Comparison of ENCODE assay signal across 9 cellular contexts in genomic region chr19:10295847-10296591, GRCh38. TPM values are rescaled to one million over a fixed set of nuclear protein-coding genes. Genes with fewer than 3 reads are reported as not detected.
A peak's percentile ranks its signal among the peaks of the same experiment; 100 is the strongest.
DNase-seq lines count a peak whose midpoint lies in the region; ATAC-seq, FAIRE-seq and TF ChIP-seq lines count a peak whose summit lies in the region.
"Had no signal": no experiment of that assay in that cellular context is flagged by ENCODE, and none has a peak within 500 bp of the region (broad histone marks: within the 10 kb centered on the region; RNA-seq: fewer than 3 reads in every experiment).

No MANE protein-coding gene starts in this region.

- H3K9ac ChIP-seq in Karpas-422 (ENCODE audit: low read length): peak overlapping the region; percentile 43; the same call in 1 of the 2 replicates

- no peaks in the 10 kb centered on the region for H3K79me2 ChIP-seq in Karpas-422 (ENCODE audit: low read length)
- H3K79me2 ChIP-seq in osteoblast (ENCODE audit: insufficient read depth, low read length): no peaks in the 10 kb centered on the region

- H3K27me3 ChIP-seq in Karpas-422 (ENCODE audit: low read length) (no peaks in the 10 kb centered on the region), osteoblast (ENCODE audit: insufficient read depth, low read length) (peaks cover 59% of the 10 kb centered on the region), prostate gland (replicated peaks; ENCODE audit: insufficient read depth) (peaks cover 40% of the 10 kb centered on the region)

- intact Hi-C loops in prostate gland (cut with DNase I): no loop called here

- H3K9me2 ChIP-seq in Karpas-422 (replicated peaks; ENCODE audit: insufficient read depth, low read length): no peaks in the 10 kb centered on the region

- H3K9me3 ChIP-seq in Karpas-422 (ENCODE audit: low read length) (no peaks in the 10 kb centered on the region), osteoblast (ENCODE audit: low read depth, low read length) (no peaks in the 10 kb centered on the region), prostate gland (no peaks in the 10 kb centered on the region)

- TF ChIP-seq POLR2A in prostate gland (IDR thresholded peaks at IDR 0.05): no peak

- peak overlapping the region; percentile 44 for H3K4me2 ChIP-seq in Karpas-422 (ENCODE audit: low read depth, low read length, poor library complexity, severe bottlenecking)
- no peak overlapping the region for H3K4me2 ChIP-seq in osteoblast (ENCODE audit: insufficient read depth, low read length)

- peak overlapping the region; percentile 43; the same call in 1 of the 2 replicates for H3K4me3 ChIP-seq in Karpas-422 (ENCODE audit: low read length)
- peak overlapping the region; percentile 24 for H3K4me3 ChIP-seq in epithelial cell of proximal tubule (ENCODE audit: low read depth, low read length)
- H3K4me3 ChIP-seq in osteoblast (ENCODE audit: insufficient read depth, low read length): no peak overlapping the region
- peak overlapping the region in 1 of 2 donors; percentile 1 for H3K4me3 ChIP-seq in prostate gland

- TF ChIP-seq CTCF in epithelial cell of proximal tubule (conservative IDR thresholded peaks at IDR 0.05; ENCODE audit: low read depth, low read length) (no peak), osteoblast (IDR thresholded peaks at IDR 0.05; ENCODE audit: extremely low read depth, low read depth, low read length) (no peak), prostate gland (IDR thresholded peaks at IDR 0.05) (no peak)

- H3K4me1 ChIP-seq in Karpas-422 (ENCODE audit: low read length) (peaks cover 8% of the 10 kb centered on the region), osteoblast (ENCODE audit: insufficient read depth, low read length) (peaks cover 6% of the 10 kb centered on the region), prostate gland (replicated peaks) (peaks cover 3% of the 10 kb centered on the region)

- FAIRE-seq in RCC 7860 (lab: Jason Lieb, UNC): no peak

- H3K27ac ChIP-seq in Karpas-422 (ENCODE audit: low read length) (no peak overlapping the region), osteoblast (ENCODE audit: low read depth, low read length) (no peak overlapping the region), prostate gland (no peak overlapping the region)

- no peaks in the 10 kb centered on the region for H3K36me3 ChIP-seq in Karpas-422 (ENCODE audit: insufficient read depth, low read length)
- no peaks in the 10 kb centered on the region for H3K36me3 ChIP-seq in osteoblast (ENCODE audit: insufficient read depth, low read length)
- H3K36me3 ChIP-seq in prostate gland: no peaks in the 10 kb centered on the region

- peak; percentile 50 for DNase-seq in ELF-1 (ENCODE audit: low read depth, low spot score)
- DNase-seq in Karpas-422: no peak
- no peak for DNase-seq in epithelial cell of proximal tubule (ENCODE audit: low read depth)
- peak; percentile 82 for DNase-seq in osteoblast (ENCODE audit: insufficient read length, low spot score, missing footprints)
- DNase-seq in RCC 7860 (ENCODE audit: low spot score): no peak
- no peak for DNase-seq in prostate gland (ENCODE audit: low spot score)
- no peak for DNase-seq in NCI-H1092 treated with DMSO at 0.1 percent for 48 hours (lab: John Stamatoyannopoulos, UW)

- 5% methylated on average over 34 of the region's 58 CpGs for WGBS in prostate gland

- H2AFZ ChIP-seq in Karpas-422 (ENCODE audit: low read length) (peak overlapping the region; percentile 58), osteoblast (ENCODE audit: low read length) (no peak overlapping the region)

- no peaks in the 10 kb centered on the region for H4K20me1 ChIP-seq in Karpas-422 (ENCODE audit: insufficient read depth, low read depth, low read length)
- H4K20me1 ChIP-seq in osteoblast (ENCODE audit: insufficient read depth, low read length): no peaks in the 10 kb centered on the region

- no peak for ATAC-seq in HG02981 (IDR thresholded peaks at IDR 0.05; ENCODE audit: unreplicated experiment)

RNA-seq across cellular contexts. Expression of gene ICAM5, which starts 6.3 kb away (rescaled TPM):
- 4.5 and 9.1 TPM in 2 replicates for total RNA-seq in Karpas-422 (2014; rRNA removed; shearing (Covaris generic); ENCODE audit: low replicate concordance)
- total RNA-seq in epithelial cell of proximal tubule (0.14 TPM in 1 of 2 replicates, not detected in the other), osteoblast (under 0.01 TPM in 1 of 2 replicates, not detected in the other), prostate gland (1 to 10 TPM in 1 of 2 donors, not detected in 1; 7.1 TPM)

RNA-seq across cellular contexts. Expression of gene ICAM4, which starts 9.3 kb away (rescaled TPM):
- total RNA-seq in Karpas-422 (2014; rRNA removed; shearing (Covaris generic); ENCODE audit: low replicate concordance): not detected in 2 replicates
- total RNA-seq in epithelial cell of proximal tubule (not detected in 2 replicates), osteoblast (under 0.01 and 0.29 TPM in 2 replicates), prostate gland (1 to 10 TPM in 1 of 2 donors, not detected in 1; 1.0 TPM)
- total RNA-seq: NCI-H460 had no signal

RNA-seq across cellular contexts. Expression of gene ZGLP1, which starts 13.6 kb away (rescaled TPM):
- total RNA-seq in Karpas-422 (2014; rRNA removed; shearing (Covaris generic); ENCODE audit: low replicate concordance): 5.3 and 7.1 TPM in 2 replicates
- total RNA-seq in epithelial cell of proximal tubule (0.35 and 2.4 TPM in 2 replicates), osteoblast (0.59 and 0.72 TPM in 2 replicates), prostate gland (10 to 100 TPM in 1 of 2 donors, 1 to 10 TPM in 1; 5.0 to 12.3 TPM)

RNA-seq across cellular contexts. Expression of gene FDX2, which starts 19.8 kb away (rescaled TPM):
- total RNA-seq in Karpas-422 (2014; rRNA removed; shearing (Covaris generic); ENCODE audit: low replicate concordance): 11.9 and 23.2 TPM in 2 replicates
- 48.2 and 57.6 TPM in 2 replicates for total RNA-seq in epithelial cell of proximal tubule
- 14.7 and 17.7 TPM in 2 replicates for total RNA-seq in osteoblast
- 10 to 100 TPM; 20.9 to 29.9 TPM for total RNA-seq in prostate gland

RNA-seq across cellular contexts. Expression of gene ICAM1, which starts 25.1 kb away (rescaled TPM):
- total RNA-seq in Karpas-422 (2014; rRNA removed; shearing (Covaris generic); ENCODE audit: low replicate concordance): 1.8 and 5.1 TPM in 2 replicates
- total RNA-seq in epithelial cell of proximal tubule (17.1 and 36.3 TPM in 2 replicates), osteoblast (25.6 and 35.5 TPM in 2 replicates), prostate gland (10 to 100 TPM in 1 of 2 donors, 1 to 10 TPM in 1; 8.9 to 25.1 TPM)

Comparison
In these comparisons a context has a peak if more than half of its experiments do, and no peak if none do; other contexts are left out.
1. DNase-seq: peak in ELF-1 (single experiment) and osteoblast (single experiment); none in Karpas-422 (single experiment), epithelial cell of proximal tubule (single experiment), RCC 7860 (single experiment), prostate gland (single experiment) and NCI-H1092 treated with DMSO at 0.1 percent for 48 hours (single experiment).